Comparison of ENCODE assay signal across 38 cellular contexts in genomic region chr6:20911826-20912225, GRCh38.
"Had no signal": no experiment of that assay in that cellular context is flagged by ENCODE, and none has a peak within 500 bp of the region (broad histone marks: within the 10 kb centered on the region; RNA-seq: fewer than 3 reads in every experiment).

No MANE protein-coding gene starts in this region.

- ATAC-seq: activated CD4-positive, alpha-beta T cell treated with anti-CD3 and anti-CD28 coated beads for 36 hours; activated CD4-positive, CD25-positive, alpha-beta regulatory T cell treated with anti-CD3 and anti-CD28 coated beads, Interleukin-2, amount 50 U/mL, for 24 hours; activated T-cell treated with anti-CD3 and anti-CD28 coated beads, Interleukin-2, amount 50 U/mL, for 72 hours; activated T-helper 17 cell treated with anti-CD3 and anti-CD28 coated beads, Interleukin-2, amount 50 U/mL, for 72 hours; PC-3; SK-N-SH treated with all-trans-retinoic acid at 6 μM for 48 hours had no signal

- H3K27me3 ChIP-seq: ascending aorta, cardiac muscle cell, Peyer's patch had no signal

- H3K4me1 Mint-ChIP-seq: activated CD4-positive, alpha-beta memory T cell treated with anti-CD3 and anti-CD28 coated beads, Interleukin-2, amount 10 ng/mL, durations not matched to agents 7 days and 5 days; activated CD4-positive, alpha-beta T cell treated with anti-CD3 and anti-CD28 coated beads for 36 hours; activated naive CD4-positive, alpha-beta T cell treated with anti-CD3 and anti-CD28 coated beads, Interleukin-2, amount 50 U/mL, for 24 hours; activated naive CD8-positive, alpha-beta T cell treated with anti-CD3 and anti-CD28 coated beads, Interleukin-2, amount 10 ng/mL, durations not matched to agents 7 days and 5 days; central memory CD8-positive, alpha-beta T cell had no signal

- H3K4me3 Mint-ChIP-seq: activated CD4-positive, alpha-beta memory T cell treated with anti-CD3 and anti-CD28 coated beads, Interleukin-2, amount 10 ng/mL, durations not matched to agents 7 days and 5 days; activated CD4-positive, alpha-beta T cell treated with anti-CD3 and anti-CD28 coated beads for 36 hours; activated naive CD4-positive, alpha-beta T cell treated with anti-CD3 and anti-CD28 coated beads, Interleukin-2, amount 50 U/mL, for 24 hours; activated naive CD8-positive, alpha-beta T cell treated with anti-CD3 and anti-CD28 coated beads, Interleukin-2, amount 10 ng/mL, durations not matched to agents 7 days and 5 days; activated T-cell treated with anti-CD3 and anti-CD28 coated beads, Interleukin-2, amount 50 U/mL, for 72 hours; activated T-helper 17 cell treated with anti-CD3 and anti-CD28 coated beads, Interleukin-2, amount 50 U/mL, for 72 hours; central memory CD8-positive, alpha-beta T cell had no signal

- H3K4me1 ChIP-seq: ascending aorta, Peyer's patch had no signal

- DNase-seq: activated CD4-positive, alpha-beta memory T cell treated with anti-CD3 and anti-CD28 coated beads, Interleukin-2, amount 10 ng/mL, durations not matched to agents 7 days and 5 days; activated CD4-positive, alpha-beta T cell treated with anti-CD3 and anti-CD28 coated beads for 36 hours; activated CD4-positive, alpha-beta T cell treated with anti-CD3 and anti-CD28 coated beads, Interleukin-2, amount 50 U/mL, for 1 hour; activated effector memory CD4-positive, alpha-beta T cell treated with anti-CD3 and anti-CD28 coated beads, Interleukin-2, amount 50 U/mL, for 16 hours; activated naive CD4-positive, alpha-beta T cell; activated naive CD8-positive, alpha-beta T cell treated with anti-CD3 and anti-CD28 coated beads, Interleukin-2, amount 10 ng/mL, durations not matched to agents 7 days and 5 days; activated T-cell treated with anti-CD3 and anti-CD28 coated beads, Interleukin-2, amount 50 U/mL, for 1 hour; activated T-cell treated with anti-CD3 and anti-CD28 coated beads, Interleukin-2, amount 50 U/mL, for 72 hours; amygdala; KG1; MM.1S; MV-4-11; NCI-H1092; NCI-H1417; NCI-H146; NCI-H187; NCI-H2029 treated with DMSO at 0.1 percent for 48 hours; NCI-H2107; NCI-H2171; NCI-H510A; NCI-H526; NCI-H748 treated with DMSO at 0.1 percent for 48 hours; NK-92 treated with Interleukin-12 subunit alpha and Interleukin-12 subunit beta, amount 100 ng/mL, for 24 hours; PC-3; Peyer's patch; RPMI8226; SHP77 treated with DMSO at 0.1 percent for 48 hours; SW 1271; T-helper 1 cell; T-helper 2 cell; T-helper 9 cell had no signal

- H3K4me3 ChIP-seq: ascending aorta, cardiac muscle cell, Peyer's patch had no signal

- H3K27me3 Mint-ChIP-seq: activated CD4-positive, alpha-beta memory T cell treated with anti-CD3 and anti-CD28 coated beads, Interleukin-2, amount 10 ng/mL, durations not matched to agents 7 days and 5 days; activated CD4-positive, alpha-beta T cell treated with anti-CD3 and anti-CD28 coated beads for 36 hours; activated naive CD4-positive, alpha-beta T cell treated with anti-CD3 and anti-CD28 coated beads, Interleukin-2, amount 50 U/mL, for 24 hours; activated naive CD8-positive, alpha-beta T cell treated with anti-CD3 and anti-CD28 coated beads, Interleukin-2, amount 10 ng/mL, durations not matched to agents 7 days and 5 days; activated T-helper 17 cell treated with anti-CD3 and anti-CD28 coated beads, Interleukin-2, amount 50 U/mL, for 72 hours; central memory CD8-positive, alpha-beta T cell had no signal

- H3K27ac ChIP-seq: ascending aorta, cardiac muscle cell, Peyer's patch had no signal

- H3K27ac Mint-ChIP-seq: activated CD4-positive, alpha-beta memory T cell treated with anti-CD3 and anti-CD28 coated beads, Interleukin-2, amount 10 ng/mL, durations not matched to agents 7 days and 5 days; activated CD4-positive, alpha-beta T cell treated with anti-CD3 and anti-CD28 coated beads for 36 hours; activated naive CD4-positive, alpha-beta T cell treated with anti-CD3 and anti-CD28 coated beads, Interleukin-2, amount 50 U/mL, for 24 hours; activated naive CD8-positive, alpha-beta T cell treated with anti-CD3 and anti-CD28 coated beads, Interleukin-2, amount 10 ng/mL, durations not matched to agents 7 days and 5 days; activated T-cell treated with anti-CD3 and anti-CD28 coated beads, Interleukin-2, amount 50 U/mL, for 72 hours; activated T-helper 17 cell treated with anti-CD3 and anti-CD28 coated beads, Interleukin-2, amount 50 U/mL, for 72 hours had no signal

- H3K9me3 ChIP-seq: Peyer's patch had no signal

- H3K36me3 ChIP-seq: ascending aorta, cardiac muscle cell, Peyer's patch had no signal
